ENCODE assay signal across 1 cellular context in the genomic region with DNA sequence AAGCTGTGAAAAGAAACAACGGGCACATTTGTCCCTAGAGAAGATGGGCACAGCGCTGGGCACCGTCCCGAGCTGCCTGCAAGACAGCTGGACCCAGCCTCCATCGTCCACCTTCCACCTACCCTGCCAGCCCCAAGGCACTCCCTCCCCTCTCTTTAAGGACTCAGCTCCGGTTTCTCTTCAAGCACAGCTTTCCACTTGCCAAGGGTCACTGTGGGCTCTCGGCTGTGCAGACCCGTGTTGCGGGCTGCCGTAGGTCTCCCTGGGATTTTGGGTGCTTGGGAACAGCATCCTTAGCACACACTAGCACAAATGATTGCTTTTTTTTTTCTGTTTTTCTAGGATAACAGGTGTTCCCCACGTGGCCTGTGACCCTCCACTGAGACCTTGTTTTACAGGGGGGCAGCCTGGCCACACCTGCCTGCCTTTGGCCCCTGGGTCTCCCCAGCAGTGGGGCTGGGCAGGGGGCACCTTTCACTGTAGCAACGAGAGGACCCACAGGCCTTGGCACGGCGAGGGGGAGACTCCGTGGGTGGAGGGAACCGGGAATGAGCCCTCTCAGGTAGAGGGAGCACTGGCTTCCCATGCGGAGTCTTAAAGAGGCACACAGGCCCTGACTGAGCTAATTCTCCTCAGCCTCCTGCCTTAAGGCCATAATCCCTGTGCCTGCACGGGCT.
TF ChIP-seq lines count a peak whose summit lies in the region.

No MANE protein-coding gene starts in this region.

TF ChIP-seq in liver, 16 proteins besides CTCF, POLR2A, EP300 and RAD21 (continued from another document):
- no peak for TF ChIP-seq TAF1 (conservative IDR thresholded peaks at IDR 0.05)
- no peak for TF ChIP-seq HNF4G (IDR thresholded peaks at IDR 0.05)
- TF ChIP-seq, protein P1, sequence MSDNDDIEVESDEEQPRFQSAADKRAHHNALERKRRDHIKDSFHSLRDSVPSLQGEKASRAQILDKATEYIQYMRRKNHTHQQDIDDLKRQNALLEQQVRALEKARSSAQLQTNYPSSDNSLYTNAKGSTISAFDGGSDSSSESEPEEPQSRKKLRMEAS (IDR thresholded peaks at IDR 0.05): no peak
- TF ChIP-seq RXRA (IDR thresholded peaks at IDR 0.05): no peak
- TF ChIP-seq FOXA1 (IDR thresholded peaks at IDR 0.05): no peak
- TF ChIP-seq, protein P2, sequence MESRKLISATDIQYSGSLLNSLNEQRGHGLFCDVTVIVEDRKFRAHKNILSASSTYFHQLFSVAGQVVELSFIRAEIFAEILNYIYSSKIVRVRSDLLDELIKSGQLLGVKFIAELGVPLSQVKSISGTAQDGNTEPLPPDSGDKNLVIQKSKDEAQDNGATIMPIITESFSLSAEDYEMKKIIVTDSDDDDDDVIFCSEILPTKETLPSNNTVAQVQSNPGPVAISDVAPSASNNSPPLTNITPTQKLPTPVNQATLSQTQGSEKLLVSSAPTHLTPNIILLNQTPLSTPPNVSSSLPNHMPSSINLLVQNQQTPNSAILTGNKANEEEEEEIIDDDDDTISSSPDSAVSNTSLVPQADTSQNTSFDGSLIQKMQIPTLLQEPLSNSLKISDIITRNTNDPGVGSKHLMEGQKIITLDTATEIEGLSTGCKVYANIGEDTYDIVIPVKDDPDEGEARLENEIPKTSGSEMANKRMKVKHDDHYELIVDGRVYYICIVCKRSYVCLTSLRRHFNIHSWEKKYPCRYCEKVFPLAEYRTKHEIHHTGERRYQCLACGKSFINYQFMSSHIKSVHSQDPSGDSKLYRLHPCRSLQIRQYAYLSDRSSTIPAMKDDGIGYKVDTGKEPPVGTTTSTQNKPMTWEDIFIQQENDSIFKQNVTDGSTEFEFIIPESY (IDR thresholded peaks at IDR 0.05): no peak
TF ChIP-seq in liver: peak in this region for 0.
